Comparison of ENCODE assay signal across 25 cellular contexts in the genomic region with DNA sequence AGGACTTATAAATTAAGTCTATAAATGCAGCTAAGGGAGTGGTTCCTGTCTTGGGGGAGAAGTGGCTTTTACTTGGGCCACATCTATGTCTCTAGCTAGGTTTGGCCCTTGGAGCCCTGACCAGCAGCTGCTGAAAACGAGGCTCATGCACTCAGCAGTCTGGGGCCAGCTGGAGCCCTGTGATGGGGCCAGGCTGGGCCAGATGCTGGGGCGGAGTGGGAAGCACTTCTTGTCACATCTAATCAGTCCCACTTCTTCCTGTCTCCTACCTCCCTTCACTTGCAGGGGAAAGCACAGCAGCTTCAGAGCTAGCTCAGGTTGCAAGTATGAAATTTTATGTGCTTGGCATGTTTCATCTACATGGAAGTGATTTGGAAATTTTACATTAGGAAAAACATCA.
DNase-seq lines count a peak whose midpoint lies in the region; ATAC-seq and TF ChIP-seq lines count a peak whose summit lies in the region.
"Had no signal": no experiment of that assay in that cellular context is flagged by ENCODE, and none has a peak within 500 bp of the region (broad histone marks: within the 10 kb centered on the region; RNA-seq: fewer than 3 reads in every experiment).

No MANE protein-coding gene starts in this region.

- H3K9me3 ChIP-seq in right atrium auricular region = no peaks in the 10 kb centered on the region
- no peaks in the 10 kb centered on the region for H3K9me3 ChIP-seq in lower lobe of right lung
- no peaks in the 10 kb centered on the region for H3K9me3 ChIP-seq in prostate gland
- H3K9me3 ChIP-seq: esophagus muscularis mucosa, HAP-1, ovary had no signal

- H3K27me3 ChIP-seq in right atrium auricular region = no peaks in the 10 kb centered on the region
- no peaks in the 10 kb centered on the region for H3K27me3 ChIP-seq in lower lobe of right lung (ENCODE audit: low read depth)
- H3K27me3 ChIP-seq in prostate gland (replicated peaks; ENCODE audit: insufficient read depth) = no peaks in the 10 kb centered on the region
- H3K27me3 ChIP-seq: esophagus muscularis mucosa, ovary had no signal

- TF ChIP-seq CTCF in right atrium auricular region (IDR thresholded peaks at IDR 0.05) (no peak), chondrocyte (IDR thresholded peaks at IDR 0.05) (no peak), lower lobe of right lung (IDR thresholded peaks at IDR 0.05) (no peak), prostate gland (IDR thresholded peaks at IDR 0.05) (no peak)

- DNase-seq in Right ventricle myocardium inferior (ENCODE audit: missing footprints) = peak; percentile 78
- no peak for DNase-seq in right atrium auricular region (ENCODE audit: low spot score)
- no peak for DNase-seq in chondrocyte (ENCODE audit: low spot score)
- peak; percentile 46 for DNase-seq in lower lobe of right lung
- DNase-seq in OCI-M2 (lab: John Stamatoyannopoulos, UW; ENCODE audit: unreplicated experiment) = no peak
- no peak for DNase-seq in prostate gland (ENCODE audit: low spot score)
- no peak for DNase-seq in HuH-7 (ENCODE audit: low spot score)
- DNase-seq in cerebellar cortex (ENCODE audit: low spot score) = no peak
- DNase-seq: ACHN; activated B cell treated with CpG ODN at 0.5 μM for 24 hours; activated CD4-positive, alpha-beta memory T cell treated with anti-CD3 and anti-CD28 coated beads, Interleukin-2, amount 10 ng/mL, durations not matched to agents 7 days and 5 days; activated naive CD4-positive, alpha-beta T cell; activated T-cell treated with anti-CD3 and anti-CD28 coated beads, Interleukin-2, amount 50 U/mL, for 1 hour; central memory CD4-positive, alpha-beta T cell; effector CD4-positive, alpha-beta T cell; NCI-H1436; NCI-H345; OCI-M1; ovary; stimulated activated CD4-positive, alpha-beta T cell treated with anti-CD3 and anti-CD28 coated beads, Interleukin-1b, Interleukin-23, amount 100 ng/mL, for 48 hours had no signal

- intact Hi-C loops in Right ventricle myocardium inferior (cut with DNase I) = no loop called here
- intact Hi-C loops in lower lobe of right lung (cut with DNase I) = no loop called here
- intact Hi-C loops in prostate gland (cut with DNase I) = no loop called here

- no peaks in the 10 kb centered on the region for H3K9me3 Mint-ChIP-seq in chondrocyte (ENCODE audit: low read depth)
- H3K9me3 Mint-ChIP-seq: activated B cell treated with CpG ODN at 0.5 μM for 24 hours; activated CD4-positive, alpha-beta memory T cell treated with anti-CD3 and anti-CD28 coated beads, Interleukin-2, amount 10 ng/mL, durations not matched to agents 7 days and 5 days; stimulated activated naive CD8-positive, alpha-beta T cell treated with anti-CD3 and anti-CD28 coated beads, Interleukin-15, Interleukin-2, amounts not matched to agents 100 ng/mL and 50 ng/mL, for 24 hours had no signal

- H3K27ac ChIP-seq in right atrium auricular region (no peak overlapping the region), lower lobe of right lung (no peak overlapping the region), prostate gland (no peak overlapping the region)
- H3K27ac ChIP-seq: C4-2B, ovary had no signal

- peaks cover 3% of the 10 kb centered on the region for H3K36me3 Mint-ChIP-seq in chondrocyte (ENCODE audit: low read depth)

- no peak overlapping the region for H3K4me3 Mint-ChIP-seq in chondrocyte (ENCODE audit: unreplicated experiment)
- H3K4me3 Mint-ChIP-seq: activated B cell treated with CpG ODN at 0.5 μM for 24 hours; activated CD4-positive, alpha-beta memory T cell treated with anti-CD3 and anti-CD28 coated beads, Interleukin-2, amount 10 ng/mL, durations not matched to agents 7 days and 5 days; stimulated activated naive CD8-positive, alpha-beta T cell treated with anti-CD3 and anti-CD28 coated beads, Interleukin-15, Interleukin-2, amounts not matched to agents 100 ng/mL and 50 ng/mL, for 24 hours had no signal

- WGBS in prostate gland = 56% methylated on average over 2 of the region's 2 CpGs

- ATAC-seq in Right ventricle myocardium inferior = peak; percentile 80
- ATAC-seq in lower lobe of right lung = peak; percentile 66 to 77
- ATAC-seq: GM12878 had no signal

- no peak for TF ChIP-seq POLR2A in prostate gland (IDR thresholded peaks at IDR 0.05)

- H3K36me3 ChIP-seq in right atrium auricular region (no peaks in the 10 kb centered on the region), lower lobe of right lung (no peaks in the 10 kb centered on the region), prostate gland (no peaks in the 10 kb centered on the region)
- H3K36me3 ChIP-seq: esophagus muscularis mucosa, HAP-1, ovary had no signal

- H3K27me3 Mint-ChIP-seq in chondrocyte (ENCODE audit: low read depth) = no peaks in the 10 kb centered on the region

- peaks cover 0 to 29% of the 10 kb centered on the region in 2 donors for H3K4me1 ChIP-seq in right atrium auricular region
- H3K4me1 ChIP-seq in lower lobe of right lung = peaks cover 15% of the 10 kb centered on the region
- no peaks in the 10 kb centered on the region for H3K4me1 ChIP-seq in prostate gland (replicated peaks)

- no peak overlapping the region for H3K4me3 ChIP-seq in right atrium auricular region
- H3K4me3 ChIP-seq in lower lobe of right lung = no peak overlapping the region
- H3K4me3 ChIP-seq in prostate gland = no peak overlapping the region
- H3K4me3 ChIP-seq: esophagus muscularis mucosa, GM12878, HAP-1, ovary had no signal

- peak overlapping the region; percentile 19 for H3K27ac Mint-ChIP-seq in chondrocyte (ENCODE audit: unreplicated experiment)
- H3K27ac Mint-ChIP-seq: activated B cell treated with CpG ODN at 0.5 μM for 24 hours; activated CD4-positive, alpha-beta memory T cell treated with anti-CD3 and anti-CD28 coated beads, Interleukin-2, amount 10 ng/mL, durations not matched to agents 7 days and 5 days; stimulated activated naive CD8-positive, alpha-beta T cell treated with anti-CD3 and anti-CD28 coated beads, Interleukin-15, Interleukin-2, amounts not matched to agents 100 ng/mL and 50 ng/mL, for 24 hours had no signal

- H3K4me1 Mint-ChIP-seq in chondrocyte (ENCODE audit: low read depth) = peaks cover 38% of the 10 kb centered on the region
- H3K4me1 Mint-ChIP-seq: activated B cell treated with CpG ODN at 0.5 μM for 24 hours; activated CD4-positive, alpha-beta memory T cell treated with anti-CD3 and anti-CD28 coated beads, Interleukin-2, amount 10 ng/mL, durations not matched to agents 7 days and 5 days had no signal

Comparison
In these comparisons a context has a peak if more than half of its experiments do, and no peak if none do; other contexts are left out.
1. DNase-seq: peak in Right ventricle myocardium inferior (single experiment) and lower lobe of right lung (single experiment); none in right atrium auricular region (single experiment), chondrocyte (single experiment), OCI-M2 (single experiment), prostate gland (single experiment), HuH-7 (single experiment) and cerebellar cortex (single experiment).